1 cellular context compared by ENCODE assay signal in the genomic region with DNA sequence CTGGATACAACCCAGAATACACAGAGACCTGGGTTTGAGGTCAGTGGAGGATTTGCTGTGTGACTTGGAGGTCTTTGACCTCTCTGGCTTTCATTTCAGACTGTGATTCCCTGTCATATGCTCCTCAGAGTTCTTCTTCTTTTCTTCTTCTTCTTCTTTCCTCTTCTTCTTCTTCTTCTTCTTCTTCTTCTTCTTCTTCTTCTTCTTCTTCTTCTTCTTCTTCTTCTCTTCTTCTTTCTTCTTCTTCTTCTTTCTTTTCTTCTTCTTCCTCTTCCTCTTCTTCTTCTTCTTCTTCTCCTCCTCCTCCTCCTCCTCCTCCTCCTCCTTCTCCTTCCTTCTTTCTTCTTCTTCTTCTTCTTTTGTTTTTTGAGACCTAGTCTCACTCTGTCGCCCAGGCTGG. TPM values are rescaled to one million over a fixed set of nuclear protein-coding genes. Genes with fewer than 3 reads are reported as not detected.
"Had no signal": no experiment of that assay in that cellular context is flagged by ENCODE, and none has a peak within 500 bp of the region (broad histone marks: within the 10 kb centered on the region; RNA-seq: fewer than 3 reads in every experiment).

No MANE protein-coding gene starts in this region.

RNA-seq across cellular contexts. Expression of a gene that starts 44.5 kb away (rescaled TPM):
- total RNA-seq: ascending aorta had no signal
